ENCODE assay signal across 8 cellular contexts in the genomic region with DNA sequence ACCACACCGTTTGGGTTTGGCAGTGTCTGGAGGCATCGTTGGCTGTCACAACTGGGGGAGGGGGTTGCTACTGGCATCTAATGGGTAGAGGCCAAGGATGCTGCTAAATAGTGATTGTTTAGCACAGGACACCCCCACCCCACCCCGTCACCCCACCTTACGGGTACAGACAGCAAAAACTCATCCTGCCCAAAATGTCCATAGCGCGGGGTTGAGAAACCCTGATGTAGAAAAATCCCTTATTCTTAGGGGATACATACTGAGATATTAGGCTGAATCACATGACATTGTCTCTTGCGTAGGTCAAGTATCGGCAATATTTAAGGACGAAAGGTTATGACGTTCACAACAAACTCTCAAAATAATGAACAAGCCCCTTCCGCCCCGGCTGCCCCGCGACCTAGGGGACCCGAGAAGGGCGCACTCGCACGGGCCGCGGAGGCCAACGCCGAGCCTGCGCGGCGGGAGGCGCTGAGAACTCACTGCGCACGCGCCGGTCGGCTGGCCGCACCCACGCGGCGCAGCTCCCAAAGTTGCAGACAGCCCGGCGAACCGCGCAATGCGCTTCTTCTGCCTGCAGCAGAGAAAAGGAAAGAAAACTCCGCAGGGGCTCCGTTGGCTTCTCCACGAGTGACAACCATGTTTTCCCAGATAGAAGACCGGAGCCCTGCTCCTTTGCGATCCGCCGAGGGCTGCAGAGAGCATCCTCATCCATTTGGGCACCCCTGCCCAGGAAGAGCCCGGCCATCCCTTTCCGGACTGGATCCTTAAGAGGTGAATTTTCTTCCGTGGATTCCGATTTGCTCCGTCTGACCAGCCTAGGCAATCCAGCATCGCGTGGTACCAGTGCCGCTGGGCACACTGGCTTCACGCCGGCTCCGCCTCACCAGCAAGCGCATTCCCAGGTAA.
DNase-seq lines count a peak whose midpoint lies in the region; ATAC-seq and TF ChIP-seq lines count a peak whose summit lies in the region.

No MANE protein-coding gene starts in this region.

- H3F3A ChIP-seq in DOHH2 (ENCODE audit: control insufficient read depth, insufficient read depth): peaks cover 7% of the 10 kb centered on the region; the same call in 1 of the 2 replicates

- no peaks in the 10 kb centered on the region for H3K9me3 Mint-ChIP-seq in activated naive CD4-positive, alpha-beta T cell treated with anti-CD3 and anti-CD28 coated beads for 36 hours

- H4K20me1 ChIP-seq in DOHH2 (ENCODE audit: control insufficient read depth, insufficient read depth, low read depth, low read length): no peaks in the 10 kb centered on the region

- H3K4me3 ChIP-seq in DOHH2 (ENCODE audit: low read length): peak overlapping the region; percentile 97

- ATAC-seq in GM21576 (IDR thresholded peaks at IDR 0.05; ENCODE audit: unreplicated experiment) (peak; percentile 88), omental fat pad (ENCODE audit: low FRiP score) (peak; percentile 92)

- H3K4me3 Mint-ChIP-seq in activated naive CD4-positive, alpha-beta T cell treated with anti-CD3 and anti-CD28 coated beads for 36 hours: peak overlapping the region; percentile 84

- peaks cover 21% of the 10 kb centered on the region for H3K79me2 ChIP-seq in DOHH2 (ENCODE audit: control insufficient read depth, low read length)

- no peak overlapping the region for H3K27ac Mint-ChIP-seq in activated naive CD4-positive, alpha-beta T cell treated with anti-CD3 and anti-CD28 coated beads for 36 hours

- peaks cover 41% of the 10 kb centered on the region for H3K4me1 ChIP-seq in DOHH2 (ENCODE audit: control insufficient read depth, low read length)

- CTCF ChIA-PET in activated naive CD4-positive, alpha-beta T cell treated with anti-CD3 and anti-CD28 coated beads for 36 hours (lab: Charles Lee): interaction anchor here (0.9 to 2.9 kb wide), 2 partner anchors 31 to 190 kb away, joined by 3 to 5 read pairs; no protein-coding TSS in a partner anchor

- DNase-seq in HuH-7.5 (ENCODE audit: low spot score) (peak; percentile 56), SK-MEL-5 (ENCODE audit: low read depth, low spot score) (peak; percentile 93), glomerular visceral epithelial cell (ENCODE audit: extremely low spot score) (peak; percentile 76), omental fat pad (ENCODE audit: low spot score) (peak; percentile 31)
- DNase-seq in activated naive CD4-positive, alpha-beta T cell treated with anti-CD3 and anti-CD28 coated beads for 36 hours: peak; percentile 72

- peaks cover 9% of the 10 kb centered on the region for H3K27me3 Mint-ChIP-seq in activated naive CD4-positive, alpha-beta T cell treated with anti-CD3 and anti-CD28 coated beads for 36 hours (ENCODE audit: low read depth)

- TF ChIP-seq CTCF in DOHH2 (IDR thresholded peaks at IDR 0.05; ENCODE audit: low read depth, low read length, poor library complexity, severe bottlenecking) (no peak), omental fat pad (IDR thresholded peaks at IDR 0.05) (no peak)

- H3K36me3 Mint-ChIP-seq in activated naive CD4-positive, alpha-beta T cell treated with anti-CD3 and anti-CD28 coated beads for 36 hours (ENCODE audit: low read depth): no peaks in the 10 kb centered on the region

- intact Hi-C loops in activated naive CD4-positive, alpha-beta T cell treated with anti-CD3 and anti-CD28 coated beads for 36 hours (cut with micrococcal nuclease): loop anchor here (1.0 kb wide), 3 partner anchors 181 to 282 kb away; partner anchors contain the start of gene BBX

- H3K9me3 ChIP-seq in DOHH2 (ENCODE audit: control insufficient read depth, insufficient read depth, low read length): no peaks in the 10 kb centered on the region

- no peaks in the 10 kb centered on the region for H3K27me3 ChIP-seq in DOHH2 (ENCODE audit: control insufficient read depth, low read length)

- H3K9me2 ChIP-seq in DOHH2 (replicated peaks; ENCODE audit: control insufficient read depth, low read length): no peaks in the 10 kb centered on the region

- H3K36me3 ChIP-seq in DOHH2 (ENCODE audit: control insufficient read depth, low read length): peaks cover 3% of the 10 kb centered on the region; the same call in 1 of the 2 replicates

- in situ Hi-C loops in SK-MEL-5 (cut with HindIII; ENCODE audit: low pct_unique_long_range_greater_than_20kb, low sequenced_read_pairs): no loop called here

- no peak overlapping the region for H3K27ac ChIP-seq in DOHH2 (ENCODE audit: low read depth, low read length)
- peak overlapping the region; percentile 95 for H3K27ac ChIP-seq in temporal lobe (ENCODE audit: low read depth, low read length)

- H3K4me1 Mint-ChIP-seq in activated naive CD4-positive, alpha-beta T cell treated with anti-CD3 and anti-CD28 coated beads for 36 hours (ENCODE audit: low read depth): peaks cover 10% of the 10 kb centered on the region

- peak overlapping the region; percentile 88 for H3K4me2 ChIP-seq in DOHH2 (ENCODE audit: low read length)

Comparison
In these comparisons a context has a peak if more than half of its experiments do, and no peak if none do; other contexts are left out.
1. DNase-seq: peak in every context shown above with its lines; median percentile 93 in SK-MEL-5; 76 in glomerular visceral epithelial cell; 72 in activated naive CD4-positive, alpha-beta T cell treated with anti-CD3 and anti-CD28 coated beads for 36 hours; 56 in HuH-7.5; 31 in omental fat pad.